In genomic region chr4:43136752-43137151, GRCh38 we compare ENCODE assay signal across 34 cellular contexts.
"Had no signal": no experiment of that assay in that cellular context is flagged by ENCODE, and none has a peak within 500 bp of the region (broad histone marks: within the 10 kb centered on the region; RNA-seq: fewer than 3 reads in every experiment).

No MANE protein-coding gene starts in this region.

- H3K9me3 ChIP-seq: adrenal gland, ascending aorta, breast epithelium had no signal

- ATAC-seq: activated naive CD4-positive, alpha-beta T cell treated with anti-CD3 and anti-CD28 coated beads, Interleukin-2, amount 50 U/mL, for 72 hours; activated naive CD8-positive, alpha-beta T cell treated with anti-CD3 and anti-CD28 coated beads, Interleukin-2, amount 50 U/mL, for 24 hours; activated T-cell treated with anti-CD3 and anti-CD28 coated beads, Interleukin-2, amount 50 U/mL, for 4 hours; activated T-cell treated with anti-CD3 and anti-CD28 coated beads, Interleukin-2, amount 50 U/mL, for 72 hours; activated T-helper 17 cell treated with anti-CD3 and anti-CD28 coated beads, Interleukin-2, amount 50 U/mL, for 72 hours; body of pancreas had no signal

- DNase-seq: activated effector memory CD4-positive, alpha-beta T cell treated with anti-CD3 and anti-CD28 coated beads, Interleukin-2, amount 50 U/mL, for 16 hours; activated effector memory CD4-positive, alpha-beta T cell treated with Interleukin-2 at 50 U/mL for 16 hours; activated gamma-delta T cell; activated gamma-delta T cell treated with Interleukin-2 at 50 U/mL for 16 hours; activated naive CD4-positive, alpha-beta T cell; activated naive CD4-positive, alpha-beta T cell treated with anti-CD3 and anti-CD28 coated beads for 36 hours; activated naive CD4-positive, alpha-beta T cell treated with anti-CD3 and anti-CD28 coated beads, Interleukin-2, amount 10 ng/mL, durations not matched to agents 7 days and 5 days; activated naive CD4-positive, alpha-beta T cell treated with anti-CD3 and anti-CD28 coated beads, Interleukin-2, amount 50 U/mL, for 16 hours; activated naive CD4-positive, alpha-beta T cell treated with Interleukin-2 at 50 U/mL for 16 hours; activated naive CD8-positive, alpha-beta T cell treated with anti-CD3 and anti-CD28 coated beads for 36 hours; activated naive CD8-positive, alpha-beta T cell treated with anti-CD3 and anti-CD28 coated beads, Interleukin-2, amount 10 ng/mL, durations not matched to agents 7 days and 5 days; activated naive CD8-positive, alpha-beta T cell treated with anti-CD3 and anti-CD28 coated beads, Interleukin-2, amount 50 U/mL, for 24 hours; activated T-cell treated with anti-CD3 and anti-CD28 coated beads, Interleukin-2, amount 50 U/mL, for 1 hour; activated T-cell treated with anti-CD3 and anti-CD28 coated beads, Interleukin-2, amount 50 U/mL, for 24 hours; activated T-cell treated with anti-CD3 and anti-CD28 coated beads, Interleukin-2, amount 50 U/mL, for 4 hours; activated T-cell treated with anti-CD3 and anti-CD28 coated beads, Interleukin-2, amount 50 U/mL, for 48 hours; activated T-cell treated with anti-CD3 and anti-CD28 coated beads, Interleukin-2, amount 50 U/mL, for 72 hours; adrenal gland; amniotic stem cell; amygdala; anterior cingulate cortex; aorta; body of pancreas; brain microvascular endothelial cell; caudate nucleus; central memory CD4-positive, alpha-beta T cell; cerebellar nuclear complex had no signal

- H3K27ac ChIP-seq: adrenal gland, ascending aorta, body of pancreas, brain microvascular endothelial cell, breast epithelium, cardiac muscle cell had no signal

- H3K27me3 ChIP-seq: adrenal gland, ascending aorta, body of pancreas, brain microvascular endothelial cell, breast epithelium, cardiac muscle cell had no signal

- H3K36me3 ChIP-seq: adrenal gland, ascending aorta, brain microvascular endothelial cell, breast epithelium, cardiac muscle cell had no signal

- H3K4me3 ChIP-seq: adrenal gland, ascending aorta, body of pancreas, breast epithelium, cardiac muscle cell had no signal

- H3K4me1 ChIP-seq: adrenal gland, ascending aorta, body of pancreas, breast epithelium had no signal

- FAIRE-seq: astrocyte, bronchial epithelial cell had no signal
